In the genomic region with DNA sequence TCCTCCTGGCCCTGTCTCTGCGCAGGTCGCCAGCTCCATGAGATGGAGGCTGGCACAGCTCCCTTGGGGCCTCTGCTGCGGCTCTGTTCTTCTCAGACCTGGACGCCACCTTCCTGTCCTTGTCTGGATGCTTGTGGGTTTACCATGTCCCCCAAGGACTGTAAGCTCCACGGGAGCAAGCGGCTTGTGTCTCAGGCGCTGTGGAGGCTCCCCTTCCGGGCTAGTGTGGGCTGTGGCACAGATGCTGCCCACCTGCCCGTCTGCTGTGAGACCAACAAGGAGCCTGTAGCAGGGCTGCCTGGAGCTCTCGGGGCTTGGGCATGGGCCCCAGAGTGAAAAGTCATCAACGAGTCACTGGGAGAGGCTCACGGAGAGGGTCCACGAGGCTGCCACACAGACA, we compare ENCODE assay signal across 1 cellular context.
TF ChIP-seq lines count a peak whose summit lies in the region.

No MANE protein-coding gene starts in this region.

TF ChIP-seq in H1, 55 proteins besides CTCF, POLR2A, EP300 and RAD21:
- TF ChIP-seq, protein P1, sequence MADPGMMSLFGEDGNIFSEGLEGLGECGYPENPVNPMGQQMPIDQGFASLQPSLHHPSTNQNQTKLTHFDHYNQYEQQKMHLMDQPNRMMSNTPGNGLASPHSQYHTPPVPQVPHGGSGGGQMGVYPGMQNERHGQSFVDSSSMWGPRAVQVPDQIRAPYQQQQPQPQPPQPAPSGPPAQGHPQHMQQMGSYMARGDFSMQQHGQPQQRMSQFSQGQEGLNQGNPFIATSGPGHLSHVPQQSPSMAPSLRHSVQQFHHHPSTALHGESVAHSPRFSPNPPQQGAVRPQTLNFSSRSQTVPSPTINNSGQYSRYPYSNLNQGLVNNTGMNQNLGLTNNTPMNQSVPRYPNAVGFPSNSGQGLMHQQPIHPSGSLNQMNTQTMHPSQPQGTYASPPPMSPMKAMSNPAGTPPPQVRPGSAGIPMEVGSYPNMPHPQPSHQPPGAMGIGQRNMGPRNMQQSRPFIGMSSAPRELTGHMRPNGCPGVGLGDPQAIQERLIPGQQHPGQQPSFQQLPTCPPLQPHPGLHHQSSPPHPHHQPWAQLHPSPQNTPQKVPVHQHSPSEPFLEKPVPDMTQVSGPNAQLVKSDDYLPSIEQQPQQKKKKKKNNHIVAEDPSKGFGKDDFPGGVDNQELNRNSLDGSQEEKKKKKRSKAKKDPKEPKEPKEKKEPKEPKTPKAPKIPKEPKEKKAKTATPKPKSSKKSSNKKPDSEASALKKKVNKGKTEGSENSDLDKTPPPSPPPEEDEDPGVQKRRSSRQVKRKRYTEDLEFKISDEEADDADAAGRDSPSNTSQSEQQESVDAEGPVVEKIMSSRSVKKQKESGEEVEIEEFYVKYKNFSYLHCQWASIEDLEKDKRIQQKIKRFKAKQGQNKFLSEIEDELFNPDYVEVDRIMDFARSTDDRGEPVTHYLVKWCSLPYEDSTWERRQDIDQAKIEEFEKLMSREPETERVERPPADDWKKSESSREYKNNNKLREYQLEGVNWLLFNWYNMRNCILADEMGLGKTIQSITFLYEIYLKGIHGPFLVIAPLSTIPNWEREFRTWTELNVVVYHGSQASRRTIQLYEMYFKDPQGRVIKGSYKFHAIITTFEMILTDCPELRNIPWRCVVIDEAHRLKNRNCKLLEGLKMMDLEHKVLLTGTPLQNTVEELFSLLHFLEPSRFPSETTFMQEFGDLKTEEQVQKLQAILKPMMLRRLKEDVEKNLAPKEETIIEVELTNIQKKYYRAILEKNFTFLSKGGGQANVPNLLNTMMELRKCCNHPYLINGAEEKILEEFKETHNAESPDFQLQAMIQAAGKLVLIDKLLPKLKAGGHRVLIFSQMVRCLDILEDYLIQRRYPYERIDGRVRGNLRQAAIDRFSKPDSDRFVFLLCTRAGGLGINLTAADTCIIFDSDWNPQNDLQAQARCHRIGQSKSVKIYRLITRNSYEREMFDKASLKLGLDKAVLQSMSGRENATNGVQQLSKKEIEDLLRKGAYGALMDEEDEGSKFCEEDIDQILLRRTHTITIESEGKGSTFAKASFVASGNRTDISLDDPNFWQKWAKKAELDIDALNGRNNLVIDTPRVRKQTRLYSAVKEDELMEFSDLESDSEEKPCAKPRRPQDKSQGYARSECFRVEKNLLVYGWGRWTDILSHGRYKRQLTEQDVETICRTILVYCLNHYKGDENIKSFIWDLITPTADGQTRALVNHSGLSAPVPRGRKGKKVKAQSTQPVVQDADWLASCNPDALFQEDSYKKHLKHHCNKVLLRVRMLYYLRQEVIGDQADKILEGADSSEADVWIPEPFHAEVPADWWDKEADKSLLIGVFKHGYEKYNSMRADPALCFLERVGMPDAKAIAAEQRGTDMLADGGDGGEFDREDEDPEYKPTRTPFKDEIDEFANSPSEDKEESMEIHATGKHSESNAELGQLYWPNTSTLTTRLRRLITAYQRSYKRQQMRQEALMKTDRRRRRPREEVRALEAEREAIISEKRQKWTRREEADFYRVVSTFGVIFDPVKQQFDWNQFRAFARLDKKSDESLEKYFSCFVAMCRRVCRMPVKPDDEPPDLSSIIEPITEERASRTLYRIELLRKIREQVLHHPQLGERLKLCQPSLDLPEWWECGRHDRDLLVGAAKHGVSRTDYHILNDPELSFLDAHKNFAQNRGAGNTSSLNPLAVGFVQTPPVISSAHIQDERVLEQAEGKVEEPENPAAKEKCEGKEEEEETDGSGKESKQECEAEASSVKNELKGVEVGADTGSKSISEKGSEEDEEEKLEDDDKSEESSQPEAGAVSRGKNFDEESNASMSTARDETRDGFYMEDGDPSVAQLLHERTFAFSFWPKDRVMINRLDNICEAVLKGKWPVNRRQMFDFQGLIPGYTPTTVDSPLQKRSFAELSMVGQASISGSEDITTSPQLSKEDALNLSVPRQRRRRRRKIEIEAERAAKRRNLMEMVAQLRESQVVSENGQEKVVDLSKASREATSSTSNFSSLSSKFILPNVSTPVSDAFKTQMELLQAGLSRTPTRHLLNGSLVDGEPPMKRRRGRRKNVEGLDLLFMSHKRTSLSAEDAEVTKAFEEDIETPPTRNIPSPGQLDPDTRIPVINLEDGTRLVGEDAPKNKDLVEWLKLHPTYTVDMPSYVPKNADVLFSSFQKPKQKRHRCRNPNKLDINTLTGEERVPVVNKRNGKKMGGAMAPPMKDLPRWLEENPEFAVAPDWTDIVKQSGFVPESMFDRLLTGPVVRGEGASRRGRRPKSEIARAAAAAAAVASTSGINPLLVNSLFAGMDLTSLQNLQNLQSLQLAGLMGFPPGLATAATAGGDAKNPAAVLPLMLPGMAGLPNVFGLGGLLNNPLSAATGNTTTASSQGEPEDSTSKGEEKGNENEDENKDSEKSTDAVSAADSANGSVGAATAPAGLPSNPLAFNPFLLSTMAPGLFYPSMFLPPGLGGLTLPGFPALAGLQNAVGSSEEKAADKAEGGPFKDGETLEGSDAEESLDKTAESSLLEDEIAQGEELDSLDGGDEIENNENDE (IDR thresholded peaks at IDR 0.05; ENCODE audit: insufficient replicate concordance, low read length) = no peak
- TF ChIP-seq POU5F1 (IDR thresholded peaks at IDR 0.05; ENCODE audit: low read depth, low read length) = no peak
- no peak for TF ChIP-seq CBX8 (IDR thresholded peaks at IDR 0.05; ENCODE audit: borderline replicate concordance, low read depth, low read length)
- no peak for TF ChIP-seq RNF2 (IDR thresholded peaks at IDR 0.05; ENCODE audit: borderline replicate concordance, low read depth, low read length, missing control alignments, poor library complexity, severe bottlenecking)
- TF ChIP-seq POLR2AphosphoS5 (IDR thresholded peaks at IDR 0.05; ENCODE audit: low read depth, low read length) = no peak
- no peak for TF ChIP-seq TEAD4 (IDR thresholded peaks at IDR 0.05; ENCODE audit: low read depth, low read length)
- no peak for TF ChIP-seq GABPA (IDR thresholded peaks at IDR 0.05; ENCODE audit: borderline replicate concordance, insufficient read depth, low read length)
- TF ChIP-seq SP2 (IDR thresholded peaks at IDR 0.05; ENCODE audit: low read length) = no peak
- no peak for TF ChIP-seq KDM1A (IDR thresholded peaks at IDR 0.05; ENCODE audit: borderline replicate concordance, low read length)
- no peak for TF ChIP-seq BRCA1 (IDR thresholded peaks at IDR 0.05; ENCODE audit: low read depth, low read length)
- no peak for TF ChIP-seq CEBPB (IDR thresholded peaks at IDR 0.05; ENCODE audit: low read depth, low read length)
- TF ChIP-seq, protein P2, sequence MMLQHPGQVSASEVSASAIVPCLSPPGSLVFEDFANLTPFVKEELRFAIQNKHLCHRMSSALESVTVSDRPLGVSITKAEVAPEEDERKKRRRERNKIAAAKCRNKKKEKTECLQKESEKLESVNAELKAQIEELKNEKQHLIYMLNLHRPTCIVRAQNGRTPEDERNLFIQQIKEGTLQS (IDR thresholded peaks at IDR 0.05; ENCODE audit: insufficient read depth, low read depth, low read length) = no peak
